In the genomic region with DNA sequence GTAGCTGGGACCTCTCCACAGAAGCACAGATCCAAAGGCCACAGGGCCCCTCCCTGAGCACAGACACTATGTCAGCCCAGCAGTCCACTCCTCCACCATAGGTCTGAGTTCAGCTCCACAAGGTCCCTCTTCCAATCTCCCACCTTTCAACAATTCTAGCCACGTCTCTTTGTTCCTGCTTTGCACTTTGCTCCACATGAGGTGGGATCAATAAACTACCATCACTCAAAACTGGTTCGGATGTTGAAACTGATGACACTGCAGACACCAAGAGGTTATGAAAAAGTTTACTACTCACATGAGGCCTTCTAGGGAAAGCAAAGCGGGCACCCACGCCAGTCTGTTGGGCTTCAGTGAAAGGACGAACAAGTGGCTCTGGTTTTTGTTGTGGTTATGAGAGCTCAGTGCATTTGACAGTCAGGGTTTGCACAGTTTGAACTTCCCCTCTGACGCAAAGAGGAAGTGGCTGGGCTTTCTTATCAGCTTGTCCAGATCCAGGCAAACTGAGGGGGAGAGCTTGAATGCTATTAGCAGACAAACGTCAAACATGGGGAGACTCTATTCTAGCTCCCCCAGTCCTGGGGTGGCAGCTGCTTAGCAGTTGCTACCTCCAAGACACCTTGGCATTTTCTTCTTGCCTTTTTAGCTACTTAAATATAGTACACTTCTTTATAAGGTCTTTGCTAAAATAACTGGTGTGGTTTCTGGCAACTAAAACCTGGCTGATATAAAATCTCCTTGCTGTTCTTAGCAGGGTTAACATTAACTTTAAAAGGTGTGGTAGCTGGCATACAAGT, we compare ENCODE assay signal across 1 cellular context.
TF ChIP-seq lines count a peak whose summit lies in the region.

No MANE protein-coding gene starts in this region.

TF ChIP-seq in K562, 482 proteins besides CTCF, POLR2A, EP300 and RAD21 (continued from another document and continues in another):
- TF ChIP-seq, protein P1, sequence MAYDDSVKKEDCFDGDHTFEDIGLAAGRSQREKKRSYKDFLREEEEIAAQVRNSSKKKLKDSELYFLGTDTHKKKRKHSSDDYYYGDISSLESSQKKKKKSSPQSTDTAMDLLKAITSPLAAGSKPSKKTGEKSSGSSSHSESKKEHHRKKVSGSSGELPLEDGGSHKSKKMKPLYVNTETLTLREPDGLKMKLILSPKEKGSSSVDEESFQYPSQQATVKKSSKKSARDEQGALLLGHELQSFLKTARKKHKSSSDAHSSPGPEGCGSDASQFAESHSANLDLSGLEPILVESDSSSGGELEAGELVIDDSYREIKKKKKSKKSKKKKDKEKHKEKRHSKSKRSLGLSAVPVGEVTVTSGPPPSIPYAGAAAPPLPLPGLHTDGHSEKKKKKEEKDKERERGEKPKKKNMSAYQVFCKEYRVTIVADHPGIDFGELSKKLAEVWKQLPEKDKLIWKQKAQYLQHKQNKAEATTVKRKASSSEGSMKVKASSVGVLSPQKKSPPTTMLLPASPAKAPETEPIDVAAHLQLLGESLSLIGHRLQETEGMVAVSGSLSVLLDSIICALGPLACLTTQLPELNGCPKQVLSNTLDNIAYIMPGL (CRISPR knock-in tag; IDR thresholded peaks at IDR 0.05) = no peak; the same call in 1 of the 2 replicates
- TF ChIP-seq ERF (CRISPR knock-in tag; IDR thresholded peaks at IDR 0.05) (peak; percentile 30; the same call in 1 of the 2 replicates), NR2C2 (CRISPR knock-in tag; IDR thresholded peaks at IDR 0.05) (peak; percentile 77; the same call in 1 of the 2 replicates), NR2C2 (tag; IDR thresholded peaks at IDR 0.05) (peak; percentile 89), RBBP5 (IDR thresholded peaks at IDR 0.05; ENCODE audit: borderline replicate concordance, insufficient read depth, low read length, poor library complexity, severe bottlenecking) (peak; percentile 69), ZNF717 (CRISPR knock-in tag; IDR thresholded peaks at IDR 0.05) (no peak), NCOA4 (IDR thresholded peaks at IDR 0.05; ENCODE audit: partially characterized antibody) (no peak), RBFOX2 (IDR thresholded peaks at IDR 0.05; ENCODE audit: low read depth, low read length) (peak; percentile 82), ZSCAN32 (CRISPR knock-in tag; IDR thresholded peaks at IDR 0.05) (0 out of 2 replicates have a peak, but pooled peaks have one; percentile 38), SMARCC2 (IDR thresholded peaks at IDR 0.05; ENCODE audit: low read depth) (peak; percentile 98), TOE1 (IDR thresholded peaks at IDR 0.05; ENCODE audit: borderline replicate concordance) (peak; percentile 65), TOE1 (CRISPR knock-in tag; IDR thresholded peaks at IDR 0.05; ENCODE audit: borderline replicate concordance, low read depth) (no peak), MAFK (IDR thresholded peaks at IDR 0.05; ENCODE audit: low read length) (peak; percentile 36), HCFC1 (IDR thresholded peaks at IDR 0.05; ENCODE audit: low read depth, low read length) (peak; percentile 59), SMAD2 (IDR thresholded peaks at IDR 0.05; ENCODE audit: low read depth, low read length) (no peak), CAMTA2 (CRISPR knock-in tag; conservative IDR thresholded peaks at IDR 0.05) (no peak), PHB2 (IDR thresholded peaks at IDR 0.05; ENCODE audit: low read depth) (peak; percentile 89), ZC3H4 (CRISPR knock-in tag; IDR thresholded peaks at IDR 0.05; ENCODE audit: borderline replicate concordance) (no peak), CCAR2 (IDR thresholded peaks at IDR 0.05; ENCODE audit: low read depth, low read length) (no peak), ZFX (CRISPR knock-in tag; IDR thresholded peaks at IDR 0.05) (peak; percentile 91), HNRNPLL (IDR thresholded peaks at IDR 0.05; ENCODE audit: low read depth, low read length, poor library complexity, severe bottlenecking) (no peak), CTBP1 (IDR thresholded peaks at IDR 0.05; ENCODE audit: borderline replicate concordance) (peak; percentile 85), ARNT (IDR thresholded peaks at IDR 0.05) (peak; percentile 86 to 94; a peak in 3 of 4 replicates), CHD2 (IDR thresholded peaks at IDR 0.05; ENCODE audit: low read depth, low read length) (no peak; the same call in 1 of the 2 replicates), BMI1 (IDR thresholded peaks at IDR 0.05; ENCODE audit: low read length) (no peak), CBX1 (IDR thresholded peaks at IDR 0.05; ENCODE audit: low read depth) (peak; percentile 89; the same call in 1 of the 2 replicates), DNMT1 (IDR thresholded peaks at IDR 0.05) (no peak), ETV6 (IDR thresholded peaks at IDR 0.05; ENCODE audit: borderline replicate concordance in 1 of 2, low read depth in 2 of 2, low read length in 1 of 2) (peak; percentile 81 to 96; a peak in 3 of 4 replicates), ETV6 (CRISPR knock-in tag; IDR thresholded peaks at IDR 0.05; ENCODE audit: borderline replicate concordance) (no peak), ZNF384 (IDR thresholded peaks at IDR 0.05; ENCODE audit: low read depth, low read length) (peak; percentile 74), KLF16 (IDR thresholded peaks at IDR 0.05) (peak; percentile 98), PHB (CRISPR knock-in tag; IDR thresholded peaks at IDR 0.05) (no peak), NCOA2 (IDR thresholded peaks at IDR 0.05; ENCODE audit: partially characterized antibody in 2 of 2) (peak; percentile 60 to 76), BCOR (IDR thresholded peaks at IDR 0.05) (peak; percentile 65; the same call in 1 of the 2 replicates), TAF9B (IDR thresholded peaks at IDR 0.05; ENCODE audit: partially characterized antibody) (peak; percentile 87), NUFIP1 (IDR thresholded peaks at IDR 0.05; ENCODE audit: partially characterized antibody) (peak; percentile 72), GTF2A2 (tag; IDR thresholded peaks at IDR 0.05) (no peak)
- TF ChIP-seq, protein P2, sequence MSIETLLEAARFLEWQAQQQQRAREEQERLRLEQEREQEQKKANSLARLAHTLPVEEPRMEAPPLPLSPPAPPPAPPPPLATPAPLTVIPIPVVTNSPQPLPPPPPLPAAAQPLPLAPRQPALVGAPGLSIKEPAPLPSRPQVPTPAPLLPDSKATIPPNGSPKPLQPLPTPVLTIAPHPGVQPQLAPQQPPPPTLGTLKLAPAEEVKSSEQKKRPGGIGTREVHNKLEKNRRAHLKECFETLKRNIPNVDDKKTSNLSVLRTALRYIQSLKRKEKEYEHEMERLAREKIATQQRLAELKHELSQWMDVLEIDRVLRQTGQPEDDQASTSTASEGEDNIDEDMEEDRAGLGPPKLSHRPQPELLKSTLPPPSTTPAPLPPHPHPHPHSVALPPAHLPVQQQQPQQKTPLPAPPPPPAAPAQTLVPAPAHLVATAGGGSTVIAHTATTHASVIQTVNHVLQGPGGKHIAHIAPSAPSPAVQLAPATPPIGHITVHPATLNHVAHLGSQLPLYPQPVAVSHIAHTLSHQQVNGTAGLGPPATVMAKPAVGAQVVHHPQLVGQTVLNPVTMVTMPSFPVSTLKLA (conservative IDR thresholded peaks at IDR 0.05) = peak; percentile 84 to 88
- TF ChIP-seq, protein P3, sequence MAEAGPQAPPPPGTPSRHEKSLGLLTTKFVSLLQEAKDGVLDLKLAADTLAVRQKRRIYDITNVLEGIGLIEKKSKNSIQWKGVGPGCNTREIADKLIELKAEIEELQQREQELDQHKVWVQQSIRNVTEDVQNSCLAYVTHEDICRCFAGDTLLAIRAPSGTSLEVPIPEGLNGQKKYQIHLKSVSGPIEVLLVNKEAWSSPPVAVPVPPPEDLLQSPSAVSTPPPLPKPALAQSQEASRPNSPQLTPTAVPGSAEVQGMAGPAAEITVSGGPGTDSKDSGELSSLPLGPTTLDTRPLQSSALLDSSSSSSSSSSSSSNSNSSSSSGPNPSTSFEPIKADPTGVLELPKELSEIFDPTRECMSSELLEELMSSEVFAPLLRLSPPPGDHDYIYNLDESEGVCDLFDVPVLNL (CRISPR knock-in tag; IDR thresholded peaks at IDR 0.05; ENCODE audit: low read depth) = no peak
- TF ChIP-seq, protein P4, sequence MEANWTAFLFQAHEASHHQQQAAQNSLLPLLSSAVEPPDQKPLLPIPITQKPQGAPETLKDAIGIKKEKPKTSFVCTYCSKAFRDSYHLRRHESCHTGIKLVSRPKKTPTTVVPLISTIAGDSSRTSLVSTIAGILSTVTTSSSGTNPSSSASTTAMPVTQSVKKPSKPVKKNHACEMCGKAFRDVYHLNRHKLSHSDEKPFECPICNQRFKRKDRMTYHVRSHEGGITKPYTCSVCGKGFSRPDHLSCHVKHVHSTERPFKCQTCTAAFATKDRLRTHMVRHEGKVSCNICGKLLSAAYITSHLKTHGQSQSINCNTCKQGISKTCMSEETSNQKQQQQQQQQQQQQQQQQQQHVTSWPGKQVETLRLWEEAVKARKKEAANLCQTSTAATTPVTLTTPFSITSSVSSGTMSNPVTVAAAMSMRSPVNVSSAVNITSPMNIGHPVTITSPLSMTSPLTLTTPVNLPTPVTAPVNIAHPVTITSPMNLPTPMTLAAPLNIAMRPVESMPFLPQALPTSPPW (CRISPR knock-in tag; IDR thresholded peaks at IDR 0.05) = peak; percentile 91
- TF ChIP-seq, protein P5, sequence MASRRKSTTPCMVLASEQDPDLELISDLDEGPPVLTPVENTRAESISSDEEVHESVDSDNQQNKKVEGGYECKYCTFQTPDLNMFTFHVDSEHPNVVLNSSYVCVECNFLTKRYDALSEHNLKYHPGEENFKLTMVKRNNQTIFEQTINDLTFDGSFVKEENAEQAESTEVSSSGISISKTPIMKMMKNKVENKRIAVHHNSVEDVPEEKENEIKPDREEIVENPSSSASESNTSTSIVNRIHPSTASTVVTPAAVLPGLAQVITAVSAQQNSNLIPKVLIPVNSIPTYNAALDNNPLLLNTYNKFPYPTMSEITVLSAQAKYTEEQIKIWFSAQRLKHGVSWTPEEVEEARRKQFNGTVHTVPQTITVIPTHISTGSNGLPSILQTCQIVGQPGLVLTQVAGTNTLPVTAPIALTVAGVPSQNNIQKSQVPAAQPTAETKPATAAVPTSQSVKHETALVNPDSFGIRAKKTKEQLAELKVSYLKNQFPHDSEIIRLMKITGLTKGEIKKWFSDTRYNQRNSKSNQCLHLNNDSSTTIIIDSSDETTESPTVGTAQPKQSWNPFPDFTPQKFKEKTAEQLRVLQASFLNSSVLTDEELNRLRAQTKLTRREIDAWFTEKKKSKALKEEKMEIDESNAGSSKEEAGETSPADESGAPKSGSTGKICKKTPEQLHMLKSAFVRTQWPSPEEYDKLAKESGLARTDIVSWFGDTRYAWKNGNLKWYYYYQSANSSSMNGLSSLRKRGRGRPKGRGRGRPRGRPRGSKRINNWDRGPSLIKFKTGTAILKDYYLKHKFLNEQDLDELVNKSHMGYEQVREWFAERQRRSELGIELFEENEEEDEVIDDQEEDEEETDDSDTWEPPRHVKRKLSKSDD (conservative IDR thresholded peaks at IDR 0.05; ENCODE audit: low read length) = peak; percentile 62; the same call in 1 of the 2 replicates
- TF ChIP-seq, protein P6, sequence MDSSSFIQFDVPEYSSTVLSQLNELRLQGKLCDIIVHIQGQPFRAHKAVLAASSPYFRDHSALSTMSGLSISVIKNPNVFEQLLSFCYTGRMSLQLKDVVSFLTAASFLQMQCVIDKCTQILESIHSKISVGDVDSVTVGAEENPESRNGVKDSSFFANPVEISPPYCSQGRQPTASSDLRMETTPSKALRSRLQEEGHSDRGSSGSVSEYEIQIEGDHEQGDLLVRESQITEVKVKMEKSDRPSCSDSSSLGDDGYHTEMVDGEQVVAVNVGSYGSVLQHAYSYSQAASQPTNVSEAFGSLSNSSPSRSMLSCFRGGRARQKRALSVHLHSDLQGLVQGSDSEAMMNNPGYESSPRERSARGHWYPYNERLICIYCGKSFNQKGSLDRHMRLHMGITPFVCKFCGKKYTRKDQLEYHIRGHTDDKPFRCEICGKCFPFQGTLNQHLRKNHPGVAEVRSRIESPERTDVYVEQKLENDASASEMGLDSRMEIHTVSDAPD (CRISPR knock-in tag; IDR thresholded peaks at IDR 0.05) = no peak
- TF ChIP-seq, protein P7, sequence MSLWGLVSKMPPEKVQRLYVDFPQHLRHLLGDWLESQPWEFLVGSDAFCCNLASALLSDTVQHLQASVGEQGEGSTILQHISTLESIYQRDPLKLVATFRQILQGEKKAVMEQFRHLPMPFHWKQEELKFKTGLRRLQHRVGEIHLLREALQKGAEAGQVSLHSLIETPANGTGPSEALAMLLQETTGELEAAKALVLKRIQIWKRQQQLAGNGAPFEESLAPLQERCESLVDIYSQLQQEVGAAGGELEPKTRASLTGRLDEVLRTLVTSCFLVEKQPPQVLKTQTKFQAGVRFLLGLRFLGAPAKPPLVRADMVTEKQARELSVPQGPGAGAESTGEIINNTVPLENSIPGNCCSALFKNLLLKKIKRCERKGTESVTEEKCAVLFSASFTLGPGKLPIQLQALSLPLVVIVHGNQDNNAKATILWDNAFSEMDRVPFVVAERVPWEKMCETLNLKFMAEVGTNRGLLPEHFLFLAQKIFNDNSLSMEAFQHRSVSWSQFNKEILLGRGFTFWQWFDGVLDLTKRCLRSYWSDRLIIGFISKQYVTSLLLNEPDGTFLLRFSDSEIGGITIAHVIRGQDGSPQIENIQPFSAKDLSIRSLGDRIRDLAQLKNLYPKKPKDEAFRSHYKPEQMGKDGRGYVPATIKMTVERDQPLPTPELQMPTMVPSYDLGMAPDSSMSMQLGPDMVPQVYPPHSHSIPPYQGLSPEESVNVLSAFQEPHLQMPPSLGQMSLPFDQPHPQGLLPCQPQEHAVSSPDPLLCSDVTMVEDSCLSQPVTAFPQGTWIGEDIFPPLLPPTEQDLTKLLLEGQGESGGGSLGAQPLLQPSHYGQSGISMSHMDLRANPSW (CRISPR knock-in tag; IDR thresholded peaks at IDR 0.05) = peak; percentile 52
- TF ChIP-seq, protein P8, sequence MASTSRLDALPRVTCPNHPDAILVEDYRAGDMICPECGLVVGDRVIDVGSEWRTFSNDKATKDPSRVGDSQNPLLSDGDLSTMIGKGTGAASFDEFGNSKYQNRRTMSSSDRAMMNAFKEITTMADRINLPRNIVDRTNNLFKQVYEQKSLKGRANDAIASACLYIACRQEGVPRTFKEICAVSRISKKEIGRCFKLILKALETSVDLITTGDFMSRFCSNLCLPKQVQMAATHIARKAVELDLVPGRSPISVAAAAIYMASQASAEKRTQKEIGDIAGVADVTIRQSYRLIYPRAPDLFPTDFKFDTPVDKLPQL (IDR thresholded peaks at IDR 0.05; ENCODE audit: extremely low read depth, insufficient read length) = peak; percentile 87
- TF ChIP-seq, protein P9, sequence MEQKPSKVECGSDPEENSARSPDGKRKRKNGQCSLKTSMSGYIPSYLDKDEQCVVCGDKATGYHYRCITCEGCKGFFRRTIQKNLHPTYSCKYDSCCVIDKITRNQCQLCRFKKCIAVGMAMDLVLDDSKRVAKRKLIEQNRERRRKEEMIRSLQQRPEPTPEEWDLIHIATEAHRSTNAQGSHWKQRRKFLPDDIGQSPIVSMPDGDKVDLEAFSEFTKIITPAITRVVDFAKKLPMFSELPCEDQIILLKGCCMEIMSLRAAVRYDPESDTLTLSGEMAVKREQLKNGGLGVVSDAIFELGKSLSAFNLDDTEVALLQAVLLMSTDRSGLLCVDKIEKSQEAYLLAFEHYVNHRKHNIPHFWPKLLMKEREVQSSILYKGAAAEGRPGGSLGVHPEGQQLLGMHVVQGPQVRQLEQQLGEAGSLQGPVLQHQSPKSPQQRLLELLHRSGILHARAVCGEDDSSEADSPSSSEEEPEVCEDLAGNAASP (IDR thresholded peaks at IDR 0.05) = no peak
- TF ChIP-seq, protein P10, sequence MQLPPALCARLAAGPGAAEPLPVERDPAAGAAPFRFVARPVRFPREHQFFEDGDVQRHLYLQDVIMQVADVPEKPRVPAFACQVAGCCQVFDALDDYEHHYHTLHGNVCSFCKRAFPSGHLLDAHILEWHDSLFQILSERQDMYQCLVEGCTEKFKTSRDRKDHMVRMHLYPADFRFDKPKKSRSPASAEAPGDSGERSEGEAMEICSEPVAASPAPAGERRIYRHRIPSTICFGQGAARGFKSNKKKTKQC (CRISPR knock-in tag; IDR thresholded peaks at IDR 0.05) = peak; percentile 75; the same call in 1 of the 2 replicates
